In the genomic region with DNA sequence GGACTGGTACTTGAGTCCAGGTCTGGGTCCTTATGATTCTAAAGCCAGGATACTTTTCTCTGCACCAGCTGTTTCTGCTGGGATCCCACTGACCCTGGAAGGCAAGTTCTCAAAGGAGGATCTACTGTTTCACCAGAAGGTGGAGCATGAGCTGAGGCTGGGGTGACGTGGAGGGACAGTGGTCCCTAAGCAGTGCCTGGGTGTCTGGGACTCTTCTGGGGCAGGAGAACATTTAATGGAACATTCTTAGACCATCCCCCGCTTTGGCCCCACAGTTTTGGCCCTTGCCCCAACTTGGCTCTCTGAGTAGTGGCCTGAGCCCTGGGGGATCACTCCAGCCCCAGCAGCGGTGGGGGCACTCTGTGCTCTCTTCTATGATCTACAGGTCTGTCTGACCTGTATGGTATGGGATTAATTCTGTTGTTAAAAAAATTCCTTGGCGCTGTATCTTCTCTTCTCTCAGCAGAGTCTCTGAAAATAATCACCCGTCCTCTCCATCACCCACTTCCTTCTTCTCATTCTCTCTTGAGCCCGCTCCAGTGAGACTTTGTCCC, we compare ENCODE assay signal across 1 cellular context.
TF ChIP-seq lines count a peak whose summit lies in the region.

No MANE protein-coding gene starts in this region.

TF ChIP-seq in WTC11, 78 proteins besides CTCF, POLR2A, EP300 and RAD21 (continued from another document):
- TF ChIP-seq ZNF138 (CRISPR knock-in tag; conservative IDR thresholded peaks at IDR 0.05) (no peak), ZNF671 (CRISPR knock-in tag; IDR thresholded peaks at IDR 0.05) (no peak)
